ENCODE assay signal across 20 cellular contexts in genomic region chr7:8714791-8715190, GRCh38.
"Had no signal": no experiment of that assay in that cellular context is flagged by ENCODE, and none has a peak within 500 bp of the region (broad histone marks: within the 10 kb centered on the region; RNA-seq: fewer than 3 reads in every experiment).

No MANE protein-coding gene starts in this region.

- H3K27ac Mint-ChIP-seq: activated CD4-positive, alpha-beta memory T cell treated with anti-CD3 and anti-CD28 coated beads, Interleukin-2, amount 10 ng/mL, durations not matched to agents 7 days and 5 days; activated T-cell treated with anti-CD3 and anti-CD28 coated beads, Interleukin-2, amount 50 U/mL, for 24 hours; brain; nephron had no signal

- H3K36me3 Mint-ChIP-seq: activated naive CD4-positive, alpha-beta T cell treated with anti-CD3 and anti-CD28 coated beads, Interleukin-2, amount 50 U/mL, for 72 hours; brain had no signal

- H3K9me3 ChIP-seq: right atrium auricular region, transverse colon, vagina had no signal

- H3K27ac ChIP-seq: right atrium auricular region, transverse colon, vagina had no signal

- H3K9me3 Mint-ChIP-seq: nephron had no signal

- H3K36me3 ChIP-seq: right atrium auricular region, transverse colon, vagina had no signal

- H3K27me3 Mint-ChIP-seq: activated CD4-positive, alpha-beta memory T cell treated with anti-CD3 and anti-CD28 coated beads, Interleukin-2, amount 10 ng/mL, durations not matched to agents 7 days and 5 days; activated T-cell treated with anti-CD3 and anti-CD28 coated beads, Interleukin-2, amount 50 U/mL, for 24 hours; central memory CD8-positive, alpha-beta T cell had no signal

- H3K4me1 ChIP-seq: right atrium auricular region, transverse colon, vagina had no signal

- ATAC-seq: activated naive CD4-positive, alpha-beta T cell treated with anti-CD3 and anti-CD28 coated beads, Interleukin-2, amount 50 U/mL, for 72 hours had no signal

- H3K27me3 ChIP-seq: right atrium auricular region, transverse colon, vagina had no signal

- H3K4me1 Mint-ChIP-seq: activated CD4-positive, alpha-beta memory T cell treated with anti-CD3 and anti-CD28 coated beads, Interleukin-2, amount 10 ng/mL, durations not matched to agents 7 days and 5 days; brain; central memory CD8-positive, alpha-beta T cell; nephron had no signal

- H3K4me3 Mint-ChIP-seq: activated CD4-positive, alpha-beta memory T cell treated with anti-CD3 and anti-CD28 coated beads, Interleukin-2, amount 10 ng/mL, durations not matched to agents 7 days and 5 days; activated T-cell treated with anti-CD3 and anti-CD28 coated beads, Interleukin-2, amount 50 U/mL, for 24 hours; brain; central memory CD8-positive, alpha-beta T cell; nephron had no signal

- H3K4me3 ChIP-seq: right atrium auricular region, transverse colon, vagina had no signal

- DNase-seq: activated CD4-positive, alpha-beta memory T cell treated with anti-CD3 and anti-CD28 coated beads, Interleukin-2, amount 10 ng/mL, durations not matched to agents 7 days and 5 days; activated CD4-positive, alpha-beta T cell treated with anti-CD3 and anti-CD28 coated beads for 4 hours; activated gamma-delta T cell; activated T-cell treated with anti-CD3 and anti-CD28 coated beads, Interleukin-2, amount 50 U/mL, for 24 hours; amygdala; cortex of kidney; effector memory CD4-positive, alpha-beta T cell; foreskin fibroblast; kidney glomerular epithelial cell; nucleus accumbens; posterior cingulate gyrus; stimulated activated CD4-positive, alpha-beta T cell treated with anti-CD3 and anti-CD28 coated beads, Interleukin-4, amount 100 ng/mL, for 1 hour; stimulated activated naive CD4-positive, alpha-beta T cell; transverse colon had no signal
